ENCODE assay signal across 7 cellular contexts in genomic region chr6:156752666-156753301, GRCh38. TPM values are rescaled to one million over a fixed set of nuclear protein-coding genes. Genes with fewer than 3 reads are reported as not detected.
DNase-seq lines count a peak whose midpoint lies in the region; ATAC-seq, FAIRE-seq and TF ChIP-seq lines count a peak whose summit lies in the region.

No MANE protein-coding gene starts in this region.

- H3K4me3 ChIP-seq in spleen: peak overlapping the region in 1 of 8 donors; percentile 25

- no peaks in the 10 kb centered on the region for H3K9me3 ChIP-seq in spleen

- H3K27ac Mint-ChIP-seq in chondrocyte (ENCODE audit: unreplicated experiment): no peak overlapping the region

- H3K27me3 Mint-ChIP-seq in chondrocyte (ENCODE audit: low read depth): no peaks in the 10 kb centered on the region

- ATAC-seq in GM19328 (IDR thresholded peaks at IDR 0.05; ENCODE audit: unreplicated experiment) (peak; percentile 59), HG03342 (IDR thresholded peaks at IDR 0.05; ENCODE audit: unreplicated experiment) (peak; percentile 54)

- FAIRE-seq in urothelium cell line (lab: Jason Lieb, UNC): no peak

- no peaks in the 10 kb centered on the region for H3K4me1 Mint-ChIP-seq in chondrocyte (ENCODE audit: low read depth)

- H3K36me3 ChIP-seq in spleen: no peaks in the 10 kb centered on the region

- no peak for TF ChIP-seq POLR2A in spleen (IDR thresholded peaks at IDR 0.05)

- H3K4me1 ChIP-seq in spleen: peaks cover 0 to 33% (median 9%) of the 10 kb centered on the region in 6 donors

- H3K9me3 Mint-ChIP-seq in chondrocyte (ENCODE audit: low read depth): no peaks in the 10 kb centered on the region

- 58 to 72% (median 64%) methylated on average over 10 of the region's 10 CpGs for WGBS in spleen, 5 donors

- no peaks in the 10 kb centered on the region for H3K36me3 Mint-ChIP-seq in chondrocyte (ENCODE audit: low read depth)

- no peaks in the 10 kb centered on the region for H3K27me3 ChIP-seq in spleen (replicated peaks in 1 of 7)

- DNase-seq in chondrocyte (ENCODE audit: low spot score) (peak; percentile 51), spleen (peak; percentile 87), urothelium cell line (ENCODE audit: low spot score) (no peak), NCI-H524 (lab: John Stamatoyannopoulos, UW) (no peak)
- DNase-seq in activated effector memory CD4-positive, alpha-beta T cell treated with anti-CD3 and anti-CD28 coated beads, Interleukin-2, amount 50 U/mL, for 16 hours: no peak

- H3K27ac ChIP-seq in spleen: peak overlapping the region in 3 of 8 donors; percentile 30 to 55 (median 40)

- no peak overlapping the region for H3K4me3 Mint-ChIP-seq in chondrocyte (ENCODE audit: unreplicated experiment)

- TF ChIP-seq CTCF in chondrocyte (IDR thresholded peaks at IDR 0.05) (no peak), spleen (IDR thresholded peaks at IDR 0.05 in 8 of 11, conservative IDR thresholded peaks at IDR 0.05 in 3 of 11) (peak in 7 of 11 experiments; percentile 15 to 38 (median 35))

- intact Hi-C loops in spleen (cut with DNase I; ENCODE audit: low total_unique reads): no loop called here

RNA-seq across cellular contexts. Expression of gene ARID1B, which starts 24.4 kb away (rescaled TPM):
- total RNA-seq in chondrocyte: 57.8 to 80.3 TPM (median 59.3 TPM) in 3 replicates
- total RNA-seq in spleen: 100 to 1,000 TPM; 123 to 223 (median 149) TPM
- 10 to 100 TPM; 17.7 to 29.1 (median 18.9) TPM for polyA plus RNA-seq in spleen

Comparison
In these comparisons a context has a peak if more than half of its experiments do, and no peak if none do; other contexts are left out.
1. DNase-seq: peak in chondrocyte (single experiment) and spleen (single experiment); none in urothelium cell line (single experiment), activated effector memory CD4-positive, alpha-beta T cell treated with anti-CD3 and anti-CD28 coated beads, Interleukin-2, amount 50 U/mL, for 16 hours (single experiment) and NCI-H524 (0 of 2).